In the genomic region with DNA sequence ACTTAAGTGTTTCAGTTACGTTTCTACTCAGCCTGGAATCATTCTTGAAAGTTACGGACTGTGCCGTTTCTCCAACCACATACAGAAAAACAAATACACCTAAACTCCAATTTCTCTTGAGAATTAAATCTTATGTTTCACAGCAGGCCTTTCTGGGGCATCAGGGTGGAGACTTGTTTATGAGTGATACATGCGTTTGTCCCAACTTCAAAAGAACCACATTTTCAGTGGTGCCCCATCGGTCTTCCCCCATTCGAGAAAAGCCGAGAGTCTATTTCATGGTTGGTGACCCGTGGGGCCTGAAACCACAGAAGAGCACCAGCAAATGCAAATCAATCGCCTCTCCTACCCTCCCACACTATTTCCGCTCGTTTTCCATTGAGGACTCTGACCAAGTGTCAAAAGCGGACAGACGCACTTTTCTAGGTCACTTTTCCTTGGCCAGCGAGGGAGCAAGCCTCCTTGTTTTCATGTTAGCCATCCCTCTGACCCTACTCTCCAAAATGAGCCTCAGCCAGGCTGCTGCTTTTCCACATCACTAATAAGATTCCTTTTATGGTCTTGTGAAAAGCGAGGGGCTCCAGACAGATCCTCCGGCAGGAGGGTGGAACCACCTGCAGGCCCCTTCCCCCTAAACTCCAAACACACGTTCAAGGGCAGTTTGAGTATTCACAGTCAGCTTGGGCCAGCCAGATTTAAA, we compare ENCODE assay signal across 2 cellular contexts.
TF ChIP-seq lines count a peak whose summit lies in the region.

No MANE protein-coding gene starts in this region.

TF ChIP-seq in IMR-90, 13 proteins besides CTCF, POLR2A, EP300 and RAD21:
- TF ChIP-seq RCOR1 (IDR thresholded peaks at IDR 0.05; ENCODE audit: insufficient replicate concordance, low read length) (no peak), MAFK (IDR thresholded peaks at IDR 0.05; ENCODE audit: low read depth, low read length) (no peak), CHD1 (IDR thresholded peaks at IDR 0.05; ENCODE audit: low read depth, low read length) (no peak), RFX5 (IDR thresholded peaks at IDR 0.05; ENCODE audit: low read depth, low read length) (no peak), MAZ (IDR thresholded peaks at IDR 0.05; ENCODE audit: borderline replicate concordance, low read depth, low read length) (no peak), CEBPB (IDR thresholded peaks at IDR 0.05; ENCODE audit: low read depth, low read length) (no peak), SMC3 (IDR thresholded peaks at IDR 0.05; ENCODE audit: low read depth, low read length) (no peak), MXI1 (IDR thresholded peaks at IDR 0.05; ENCODE audit: borderline replicate concordance, low read depth, low read length) (no peak), BHLHE40 (IDR thresholded peaks at IDR 0.05; ENCODE audit: low read depth, low read length) (no peak), FOS (IDR thresholded peaks at IDR 0.05; ENCODE audit: low read depth, low read length) (no peak), NFE2L2 (IDR thresholded peaks at IDR 0.05; ENCODE audit: low read depth, low read length) (no peak)
- TF ChIP-seq, protein P1, sequence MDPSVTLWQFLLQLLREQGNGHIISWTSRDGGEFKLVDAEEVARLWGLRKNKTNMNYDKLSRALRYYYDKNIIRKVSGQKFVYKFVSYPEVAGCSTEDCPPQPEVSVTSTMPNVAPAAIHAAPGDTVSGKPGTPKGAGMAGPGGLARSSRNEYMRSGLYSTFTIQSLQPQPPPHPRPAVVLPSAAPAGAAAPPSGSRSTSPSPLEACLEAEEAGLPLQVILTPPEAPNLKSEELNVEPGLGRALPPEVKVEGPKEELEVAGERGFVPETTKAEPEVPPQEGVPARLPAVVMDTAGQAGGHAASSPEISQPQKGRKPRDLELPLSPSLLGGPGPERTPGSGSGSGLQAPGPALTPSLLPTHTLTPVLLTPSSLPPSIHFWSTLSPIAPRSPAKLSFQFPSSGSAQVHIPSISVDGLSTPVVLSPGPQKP (IDR thresholded peaks at IDR 0.05; ENCODE audit: borderline replicate concordance, low read depth, low read length) = no peak
- TF ChIP-seq, protein P2, sequence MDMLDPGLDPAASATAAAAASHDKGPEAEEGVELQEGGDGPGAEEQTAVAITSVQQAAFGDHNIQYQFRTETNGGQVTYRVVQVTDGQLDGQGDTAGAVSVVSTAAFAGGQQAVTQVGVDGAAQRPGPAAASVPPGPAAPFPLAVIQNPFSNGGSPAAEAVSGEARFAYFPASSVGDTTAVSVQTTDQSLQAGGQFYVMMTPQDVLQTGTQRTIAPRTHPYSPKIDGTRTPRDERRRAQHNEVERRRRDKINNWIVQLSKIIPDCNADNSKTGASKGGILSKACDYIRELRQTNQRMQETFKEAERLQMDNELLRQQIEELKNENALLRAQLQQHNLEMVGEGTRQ (IDR thresholded peaks at IDR 0.05; ENCODE audit: low read depth, low read length) = no peak

TF ChIP-seq in H1, 55 proteins besides CTCF, POLR2A, EP300 and RAD21:
- no peak for TF ChIP-seq NRF1 (IDR thresholded peaks at IDR 0.05; ENCODE audit: low read depth, low read length)
- TF ChIP-seq CHD2 (IDR thresholded peaks at IDR 0.05; ENCODE audit: low read length) = no peak
- TF ChIP-seq, protein P3, sequence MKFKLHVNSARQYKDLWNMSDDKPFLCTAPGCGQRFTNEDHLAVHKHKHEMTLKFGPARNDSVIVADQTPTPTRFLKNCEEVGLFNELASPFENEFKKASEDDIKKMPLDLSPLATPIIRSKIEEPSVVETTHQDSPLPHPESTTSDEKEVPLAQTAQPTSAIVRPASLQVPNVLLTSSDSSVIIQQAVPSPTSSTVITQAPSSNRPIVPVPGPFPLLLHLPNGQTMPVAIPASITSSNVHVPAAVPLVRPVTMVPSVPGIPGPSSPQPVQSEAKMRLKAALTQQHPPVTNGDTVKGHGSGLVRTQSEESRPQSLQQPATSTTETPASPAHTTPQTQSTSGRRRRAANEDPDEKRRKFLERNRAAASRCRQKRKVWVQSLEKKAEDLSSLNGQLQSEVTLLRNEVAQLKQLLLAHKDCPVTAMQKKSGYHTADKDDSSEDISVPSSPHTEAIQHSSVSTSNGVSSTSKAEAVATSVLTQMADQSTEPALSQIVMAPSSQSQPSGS (IDR thresholded peaks at IDR 0.05; ENCODE audit: low read length) = no peak
- no peak for TF ChIP-seq ZNF274 (IDR thresholded peaks at IDR 0.05; ENCODE audit: borderline replicate concordance, extremely low read depth, low read length)
- no peak for TF ChIP-seq BCL11A (IDR thresholded peaks at IDR 0.05; ENCODE audit: low read depth in 2 of 2, low read length in 2 of 2)
- TF ChIP-seq, protein P4, sequence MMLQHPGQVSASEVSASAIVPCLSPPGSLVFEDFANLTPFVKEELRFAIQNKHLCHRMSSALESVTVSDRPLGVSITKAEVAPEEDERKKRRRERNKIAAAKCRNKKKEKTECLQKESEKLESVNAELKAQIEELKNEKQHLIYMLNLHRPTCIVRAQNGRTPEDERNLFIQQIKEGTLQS (IDR thresholded peaks at IDR 0.05; ENCODE audit: insufficient read depth, low read depth, low read length) = no peak
- no peak for TF ChIP-seq BRCA1 (IDR thresholded peaks at IDR 0.05; ENCODE audit: low read depth, low read length)
- no peak for TF ChIP-seq PHF8 (conservative IDR thresholded peaks at IDR 0.05; ENCODE audit: low read depth, low read length)
- TF ChIP-seq KDM4A (IDR thresholded peaks at IDR 0.05; ENCODE audit: low read depth, low read length, severe bottlenecking) = no peak
- TF ChIP-seq SIRT6 (IDR thresholded peaks at IDR 0.05; ENCODE audit: low read length) = no peak
- TF ChIP-seq EGR1 (IDR thresholded peaks at IDR 0.05; ENCODE audit: borderline replicate concordance, low read depth, low read length) = no peak
- TF ChIP-seq, protein P5, sequence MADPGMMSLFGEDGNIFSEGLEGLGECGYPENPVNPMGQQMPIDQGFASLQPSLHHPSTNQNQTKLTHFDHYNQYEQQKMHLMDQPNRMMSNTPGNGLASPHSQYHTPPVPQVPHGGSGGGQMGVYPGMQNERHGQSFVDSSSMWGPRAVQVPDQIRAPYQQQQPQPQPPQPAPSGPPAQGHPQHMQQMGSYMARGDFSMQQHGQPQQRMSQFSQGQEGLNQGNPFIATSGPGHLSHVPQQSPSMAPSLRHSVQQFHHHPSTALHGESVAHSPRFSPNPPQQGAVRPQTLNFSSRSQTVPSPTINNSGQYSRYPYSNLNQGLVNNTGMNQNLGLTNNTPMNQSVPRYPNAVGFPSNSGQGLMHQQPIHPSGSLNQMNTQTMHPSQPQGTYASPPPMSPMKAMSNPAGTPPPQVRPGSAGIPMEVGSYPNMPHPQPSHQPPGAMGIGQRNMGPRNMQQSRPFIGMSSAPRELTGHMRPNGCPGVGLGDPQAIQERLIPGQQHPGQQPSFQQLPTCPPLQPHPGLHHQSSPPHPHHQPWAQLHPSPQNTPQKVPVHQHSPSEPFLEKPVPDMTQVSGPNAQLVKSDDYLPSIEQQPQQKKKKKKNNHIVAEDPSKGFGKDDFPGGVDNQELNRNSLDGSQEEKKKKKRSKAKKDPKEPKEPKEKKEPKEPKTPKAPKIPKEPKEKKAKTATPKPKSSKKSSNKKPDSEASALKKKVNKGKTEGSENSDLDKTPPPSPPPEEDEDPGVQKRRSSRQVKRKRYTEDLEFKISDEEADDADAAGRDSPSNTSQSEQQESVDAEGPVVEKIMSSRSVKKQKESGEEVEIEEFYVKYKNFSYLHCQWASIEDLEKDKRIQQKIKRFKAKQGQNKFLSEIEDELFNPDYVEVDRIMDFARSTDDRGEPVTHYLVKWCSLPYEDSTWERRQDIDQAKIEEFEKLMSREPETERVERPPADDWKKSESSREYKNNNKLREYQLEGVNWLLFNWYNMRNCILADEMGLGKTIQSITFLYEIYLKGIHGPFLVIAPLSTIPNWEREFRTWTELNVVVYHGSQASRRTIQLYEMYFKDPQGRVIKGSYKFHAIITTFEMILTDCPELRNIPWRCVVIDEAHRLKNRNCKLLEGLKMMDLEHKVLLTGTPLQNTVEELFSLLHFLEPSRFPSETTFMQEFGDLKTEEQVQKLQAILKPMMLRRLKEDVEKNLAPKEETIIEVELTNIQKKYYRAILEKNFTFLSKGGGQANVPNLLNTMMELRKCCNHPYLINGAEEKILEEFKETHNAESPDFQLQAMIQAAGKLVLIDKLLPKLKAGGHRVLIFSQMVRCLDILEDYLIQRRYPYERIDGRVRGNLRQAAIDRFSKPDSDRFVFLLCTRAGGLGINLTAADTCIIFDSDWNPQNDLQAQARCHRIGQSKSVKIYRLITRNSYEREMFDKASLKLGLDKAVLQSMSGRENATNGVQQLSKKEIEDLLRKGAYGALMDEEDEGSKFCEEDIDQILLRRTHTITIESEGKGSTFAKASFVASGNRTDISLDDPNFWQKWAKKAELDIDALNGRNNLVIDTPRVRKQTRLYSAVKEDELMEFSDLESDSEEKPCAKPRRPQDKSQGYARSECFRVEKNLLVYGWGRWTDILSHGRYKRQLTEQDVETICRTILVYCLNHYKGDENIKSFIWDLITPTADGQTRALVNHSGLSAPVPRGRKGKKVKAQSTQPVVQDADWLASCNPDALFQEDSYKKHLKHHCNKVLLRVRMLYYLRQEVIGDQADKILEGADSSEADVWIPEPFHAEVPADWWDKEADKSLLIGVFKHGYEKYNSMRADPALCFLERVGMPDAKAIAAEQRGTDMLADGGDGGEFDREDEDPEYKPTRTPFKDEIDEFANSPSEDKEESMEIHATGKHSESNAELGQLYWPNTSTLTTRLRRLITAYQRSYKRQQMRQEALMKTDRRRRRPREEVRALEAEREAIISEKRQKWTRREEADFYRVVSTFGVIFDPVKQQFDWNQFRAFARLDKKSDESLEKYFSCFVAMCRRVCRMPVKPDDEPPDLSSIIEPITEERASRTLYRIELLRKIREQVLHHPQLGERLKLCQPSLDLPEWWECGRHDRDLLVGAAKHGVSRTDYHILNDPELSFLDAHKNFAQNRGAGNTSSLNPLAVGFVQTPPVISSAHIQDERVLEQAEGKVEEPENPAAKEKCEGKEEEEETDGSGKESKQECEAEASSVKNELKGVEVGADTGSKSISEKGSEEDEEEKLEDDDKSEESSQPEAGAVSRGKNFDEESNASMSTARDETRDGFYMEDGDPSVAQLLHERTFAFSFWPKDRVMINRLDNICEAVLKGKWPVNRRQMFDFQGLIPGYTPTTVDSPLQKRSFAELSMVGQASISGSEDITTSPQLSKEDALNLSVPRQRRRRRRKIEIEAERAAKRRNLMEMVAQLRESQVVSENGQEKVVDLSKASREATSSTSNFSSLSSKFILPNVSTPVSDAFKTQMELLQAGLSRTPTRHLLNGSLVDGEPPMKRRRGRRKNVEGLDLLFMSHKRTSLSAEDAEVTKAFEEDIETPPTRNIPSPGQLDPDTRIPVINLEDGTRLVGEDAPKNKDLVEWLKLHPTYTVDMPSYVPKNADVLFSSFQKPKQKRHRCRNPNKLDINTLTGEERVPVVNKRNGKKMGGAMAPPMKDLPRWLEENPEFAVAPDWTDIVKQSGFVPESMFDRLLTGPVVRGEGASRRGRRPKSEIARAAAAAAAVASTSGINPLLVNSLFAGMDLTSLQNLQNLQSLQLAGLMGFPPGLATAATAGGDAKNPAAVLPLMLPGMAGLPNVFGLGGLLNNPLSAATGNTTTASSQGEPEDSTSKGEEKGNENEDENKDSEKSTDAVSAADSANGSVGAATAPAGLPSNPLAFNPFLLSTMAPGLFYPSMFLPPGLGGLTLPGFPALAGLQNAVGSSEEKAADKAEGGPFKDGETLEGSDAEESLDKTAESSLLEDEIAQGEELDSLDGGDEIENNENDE (IDR thresholded peaks at IDR 0.05; ENCODE audit: insufficient replicate concordance, low read length) = no peak
